Comparison of ENCODE assay signal across 8 cellular contexts in the genomic region with DNA sequence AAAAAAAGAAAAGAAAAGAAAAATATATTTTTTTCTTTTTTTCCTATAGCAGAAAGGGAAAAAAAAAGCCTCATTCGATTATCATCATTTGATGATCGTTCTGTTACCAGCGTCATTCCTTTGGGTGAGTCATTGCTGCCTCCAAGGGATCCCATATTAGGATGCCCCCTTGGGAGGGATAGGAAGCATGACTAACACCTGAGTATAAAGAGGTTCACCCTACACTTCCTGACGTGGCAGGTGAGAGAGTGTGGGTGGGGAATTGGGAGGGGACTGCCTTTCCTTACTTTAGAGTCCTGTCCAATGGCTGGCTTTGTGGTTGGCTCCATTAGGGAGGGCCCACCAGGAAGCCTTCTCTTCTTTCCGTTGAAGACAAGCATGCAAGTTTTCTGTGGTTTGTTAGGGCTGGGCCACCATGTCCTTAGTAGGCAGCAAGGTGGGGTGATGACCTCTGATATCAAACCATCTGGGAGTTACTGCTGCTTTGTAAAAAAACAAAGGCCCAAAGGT. TPM values are rescaled to one million over a fixed set of nuclear protein-coding genes. Genes with fewer than 3 reads are reported as not detected.
A peak's percentile ranks its signal among the peaks of the same experiment; 100 is the strongest.
DNase-seq lines count a peak whose midpoint lies in the region; ATAC-seq and TF ChIP-seq lines count a peak whose summit lies in the region.

No MANE protein-coding gene starts in this region.

- H3K9me2 ChIP-seq in DOHH2 (replicated peaks; ENCODE audit: control insufficient read depth, low read length) = no peaks in the 10 kb centered on the region

- peak overlapping the region; percentile 48 for H3K4me2 ChIP-seq in DOHH2 (ENCODE audit: low read length)

- H3K4me3 ChIP-seq in DOHH2 (ENCODE audit: low read length) (peak overlapping the region; percentile 56), astrocyte of the spinal cord (ENCODE audit: low read depth, low read length) (no peak overlapping the region), SJCRH30 (no peak overlapping the region)

- no peaks in the 10 kb centered on the region for H3K79me2 ChIP-seq in DOHH2 (ENCODE audit: control insufficient read depth, low read length)

- H3F3A ChIP-seq in DOHH2 (ENCODE audit: control insufficient read depth, insufficient read depth) = peaks cover 42% of the 10 kb centered on the region

- peaks cover 97% of the 10 kb centered on the region for H3K4me1 ChIP-seq in DOHH2 (ENCODE audit: control insufficient read depth, low read length)
- no peaks in the 10 kb centered on the region for H3K4me1 ChIP-seq in SJCRH30

- in situ Hi-C loops in astrocyte of the spinal cord (cut with HindIII; ENCODE audit: low sequenced_read_pairs) = no loop called here

- H4K20me1 ChIP-seq in DOHH2 (ENCODE audit: control insufficient read depth, insufficient read depth, low read depth, low read length) = no peaks in the 10 kb centered on the region

- DNase-seq in NCI-H226 (peak; percentile 97), astrocyte of the spinal cord (ENCODE audit: low read depth, low spot score) (peak; percentile 78), renal cortical epithelial cell (ENCODE audit: low read depth) (peak; percentile 91), SJCRH30 (no peak), NCI-H82 treated with DMSO at 0.1 percent for 48 hours (lab: John Stamatoyannopoulos, UW; ENCODE audit: unreplicated experiment) (no peak)

- TF ChIP-seq CTCF in DOHH2 (IDR thresholded peaks at IDR 0.05; ENCODE audit: low read depth, low read length, poor library complexity, severe bottlenecking) (no peak), astrocyte of the spinal cord (IDR thresholded peaks at IDR 0.05; ENCODE audit: low read depth, low read length) (no peak)

- H3K27me3 ChIP-seq in DOHH2 (ENCODE audit: control insufficient read depth, low read length) (no peaks in the 10 kb centered on the region), SJCRH30 (no peaks in the 10 kb centered on the region)

- no peaks in the 10 kb centered on the region for H3K9me3 ChIP-seq in DOHH2 (ENCODE audit: control insufficient read depth, insufficient read depth, low read length)
- no peaks in the 10 kb centered on the region for H3K9me3 ChIP-seq in SJCRH30 (replicated peaks)

- H3K27ac ChIP-seq in DOHH2 (ENCODE audit: low read depth, low read length) (peak overlapping the region; percentile 95), SJCRH30 (no peak overlapping the region)

- no peak for ATAC-seq in HG02884 (IDR thresholded peaks at IDR 0.05; ENCODE audit: unreplicated experiment)
- no peak for ATAC-seq in HG02798 (IDR thresholded peaks at IDR 0.05; ENCODE audit: poor library complexity, unreplicated experiment)

- H3K36me3 ChIP-seq in DOHH2 (ENCODE audit: control insufficient read depth, low read length) (no peaks in the 10 kb centered on the region), SJCRH30 (no peaks in the 10 kb centered on the region)

RNA-seq across cellular contexts. Expression of a gene that starts 56.1 kb away (rescaled TPM):
- total RNA-seq in renal cortical epithelial cell = 123 and 139 TPM in 2 replicates
- 11.0 and 12.2 TPM in 2 replicates for total RNA-seq in SJCRH30 (2014; rRNA removed; shearing (Covaris generic))

Comparison
In these comparisons a context has a peak if more than half of its experiments do, and no peak if none do; other contexts are left out.
1. DNase-seq: peak in NCI-H226 (single experiment), astrocyte of the spinal cord (single experiment) and renal cortical epithelial cell (single experiment); none in SJCRH30 (0 of 2) and NCI-H82 treated with DMSO at 0.1 percent for 48 hours (single experiment).